27 cellular contexts compared by ENCODE assay signal in genomic region chr6:85803721-85804120, GRCh38.
"Had no signal": no experiment of that assay in that cellular context is flagged by ENCODE, and none has a peak within 500 bp of the region (broad histone marks: within the 10 kb centered on the region; RNA-seq: fewer than 3 reads in every experiment).

No MANE protein-coding gene starts in this region.

- H3K27me3 Mint-ChIP-seq: progenitor cell of endocrine pancreas; stimulated activated naive B cell treated with anti-CD40 and anti-IgM and Interleukin-4, amounts not matched to agents 10 μg/mL and 1 μg/mL and 100 μg/mL, for 72 hours had no signal

- H3K4me3 ChIP-seq: left lung, lower lobe of right lung, ovary, skin epidermis, stomach, testis, thyroid gland, transverse colon, upper lobe of left lung, vagina had no signal

- H3K27me3 ChIP-seq: left lung, ovary, stomach, testis, thyroid gland, transverse colon, upper lobe of left lung, vagina had no signal

- H3K4me1 Mint-ChIP-seq: mesothelial cell of epicardium; naive B cell; natural killer cell; stimulated activated naive B cell treated with anti-CD40 and anti-IgM and Interleukin-4, amounts not matched to agents 10 μg/mL and 1 μg/mL and 100 μg/mL, for 72 hours had no signal

- H3K4me3 Mint-ChIP-seq: mesothelial cell of epicardium; naive B cell; natural killer cell; stimulated activated naive B cell treated with anti-CD40 and anti-IgM and Interleukin-4, amounts not matched to agents 10 μg/mL and 1 μg/mL and 100 μg/mL, for 72 hours had no signal

- DNase-seq: hippocampal formation; kidney glomerular epithelial cell; left cardiac atrium; left lung; lower lobe of right lung; mammary epithelial cell; mesendoderm; naive B cell; natural killer cell; ovary; retina; right cardiac atrium; stimulated activated CD4-positive, alpha-beta T cell treated with anti-CD3 and anti-CD28 coated beads, Interleukin-12 subunit alpha, Interleukin-12 subunit beta, amount 100 ng/mL, for 4 hours; stimulated activated CD4-positive, alpha-beta T cell treated with anti-CD3 and anti-CD28 coated beads, Interleukin-15, amount 100 ng/mL, for 24 hours; stimulated activated CD4-positive, alpha-beta T cell treated with anti-CD3 and anti-CD28 coated beads, Interleukin-2, amount 100 ng/mL, for 24 hours; stimulated activated CD4-positive, alpha-beta T cell treated with anti-CD3 and anti-CD28 coated beads, Interleukin-4, amount 100 ng/mL, for 1 hour; stimulated activated naive B cell treated with anti-CD40 and anti-IgM and Interleukin-4, amounts not matched to agents 10 μg/mL and 1 μg/mL and 100 μg/mL, for 72 hours; stimulated activated naive CD8-positive, alpha-beta T cell treated with anti-CD3 and anti-CD28 coated beads, Interleukin-15, Interleukin-2, amounts not matched to agents 100 U/mL and 50 U/mL, for 24 hours; stomach; testis; thyroid gland; transverse colon; upper lobe of left lung had no signal

- H3K27ac Mint-ChIP-seq: mesothelial cell of epicardium; naive B cell; natural killer cell; progenitor cell of endocrine pancreas; stimulated activated naive B cell treated with anti-CD40 and anti-IgM and Interleukin-4, amounts not matched to agents 10 μg/mL and 1 μg/mL and 100 μg/mL, for 72 hours had no signal

- H3K36me3 Mint-ChIP-seq: mesothelial cell of epicardium; natural killer cell; stimulated activated naive B cell treated with anti-CD40 and anti-IgM and Interleukin-4, amounts not matched to agents 10 μg/mL and 1 μg/mL and 100 μg/mL, for 72 hours had no signal

- H3K27ac ChIP-seq: left lung, lower lobe of right lung, ovary, skin epidermis, stomach, testis, thyroid gland, transverse colon, upper lobe of left lung, vagina had no signal
